Comparison of ENCODE assay signal across 24 cellular contexts in genomic region chr12:104204690-104205480, GRCh38.
"Had no signal": no experiment of that assay in that cellular context is flagged by ENCODE, and none has a peak within 500 bp of the region (broad histone marks: within the 10 kb centered on the region; RNA-seq: fewer than 3 reads in every experiment).

No MANE protein-coding gene starts in this region.

- H3K27me3 ChIP-seq: esophagus muscularis mucosa, gastrocnemius medialis, sigmoid colon had no signal

- H3K9me3 ChIP-seq: gastrocnemius medialis, sigmoid colon had no signal

- H3K36me3 ChIP-seq: esophagus muscularis mucosa, gastrocnemius medialis, sigmoid colon had no signal

- H3K4me1 ChIP-seq: gastrocnemius medialis had no signal

- H3K4me3 ChIP-seq: coronary artery, esophagus muscularis mucosa, gastrocnemius medialis, sigmoid colon, smooth muscle cell had no signal

- DNase-seq: activated B cell treated with CpG ODN at 0.5 μM for 24 hours; activated CD4-positive, alpha-beta T cell treated with anti-CD3 and anti-CD28 coated beads for 36 hours; activated CD4-positive, alpha-beta T cell treated with anti-CD3 and anti-CD28 coated beads, Interleukin-2, amount 50 U/mL, for 4 hours; activated CD8-positive, alpha-beta memory T cell treated with anti-CD3 and anti-CD28 coated beads for 24 hours; activated CD8-positive, alpha-beta memory T cell treated with anti-CD3 and anti-CD28 coated beads, Interleukin-2, amount 50 U/mL, for 4 hours; activated naive CD4-positive, alpha-beta T cell treated with Interleukin-2 at 50 U/mL for 16 hours; activated naive CD8-positive, alpha-beta T cell treated with anti-CD3 and anti-CD28 coated beads, Interleukin-2, amount 10 ng/mL, durations not matched to agents 7 days and 5 days; activated T-cell treated with anti-CD3 and anti-CD28 coated beads, Interleukin-2, amount 50 U/mL, for 4 hours; amniotic stem cell; cerebellar nuclear complex; gastrocnemius medialis; islet precursor cell; left cardiac atrium; occipital lobe; sigmoid colon; stimulated activated CD4-positive, alpha-beta T cell treated with anti-CD3 and anti-CD28 coated beads, Interleukin-15, amount 100 ng/mL, for 24 hours; stimulated activated CD4-positive, alpha-beta T cell treated with anti-CD3 and anti-CD28 coated beads, Interleukin-2, amount 100 ng/mL, for 48 hours; stimulated activated naive CD8-positive, alpha-beta T cell treated with anti-CD3 and anti-CD28 coated beads, Interleukin-15, Interleukin-2, amounts not matched to agents 100 U/mL and 50 U/mL, for 24 hours; T-helper 9 cell had no signal

- H3K4me3 Mint-ChIP-seq: activated B cell treated with CpG ODN at 0.5 μM for 24 hours; activated CD4-positive, alpha-beta T cell treated with anti-CD3 and anti-CD28 coated beads for 36 hours; activated naive CD8-positive, alpha-beta T cell treated with anti-CD3 and anti-CD28 coated beads, Interleukin-2, amount 10 ng/mL, durations not matched to agents 7 days and 5 days; activated T-cell treated with anti-CD3 and anti-CD28 coated beads, Interleukin-2, amount 50 U/mL, for 4 hours; memory B cell; nephron had no signal

- H3K27ac ChIP-seq: coronary artery, esophagus muscularis mucosa, gastrocnemius medialis, sigmoid colon had no signal

- H3K4me2 ChIP-seq: smooth muscle cell had no signal

- H3K36me3 Mint-ChIP-seq: activated naive CD8-positive, alpha-beta T cell treated with anti-CD3 and anti-CD28 coated beads, Interleukin-2, amount 10 ng/mL, durations not matched to agents 7 days and 5 days had no signal

- H3K27ac Mint-ChIP-seq: activated B cell treated with CpG ODN at 0.5 μM for 24 hours; activated CD4-positive, alpha-beta T cell treated with anti-CD3 and anti-CD28 coated beads for 36 hours; activated naive CD8-positive, alpha-beta T cell treated with anti-CD3 and anti-CD28 coated beads, Interleukin-2, amount 10 ng/mL, durations not matched to agents 7 days and 5 days; memory B cell; nephron had no signal

- ATAC-seq: activated CD4-positive, alpha-beta T cell treated with anti-CD3 and anti-CD28 coated beads for 36 hours; activated T-cell treated with anti-CD3 and anti-CD28 coated beads, Interleukin-2, amount 50 U/mL, for 4 hours; gastrocnemius medialis; left cardiac atrium; stimulated activated naive CD8-positive, alpha-beta T cell treated with anti-CD3 and anti-CD28 coated beads, Interleukin-15, Interleukin-2, amounts not matched to agents 100 U/mL and 50 U/mL, for 24 hours had no signal
